15 cellular contexts compared by ENCODE assay signal in genomic region chr10:6135039-6135438, GRCh38. TPM values are rescaled to one million over a fixed set of nuclear protein-coding genes. Genes with fewer than 3 reads are reported as not detected.
DNase-seq lines count a peak whose midpoint lies in the region; ATAC-seq lines count a peak whose summit lies in the region.
"Had no signal": no experiment of that assay in that cellular context is flagged by ENCODE, and none has a peak within 500 bp of the region (broad histone marks: within the 10 kb centered on the region; RNA-seq: fewer than 3 reads in every experiment).

No MANE protein-coding gene starts in this region.

- CTCF ChIA-PET in CD4-positive, alpha-beta memory T cell (lab: Charles Lee; ENCODE audit: partially characterized antibody), result interaction anchor here (0.8 to 4.2 kb wide), 7 partner anchors 10 to 271 kb away, joined by 3 to 43 read pairs (median 3); no protein-coding TSS in a partner anchor

- POLR2A ChIA-PET in CD4-positive, alpha-beta memory T cell (lab: Charles Lee; ENCODE audit: partially characterized antibody), result interaction anchor here (0.8 to 3.4 kb wide), 10 partner anchors 9 to 213 kb away, joined by 3 to 15 read pairs (median 6); partner anchors contain the start of gene PFKFB3

- no peak overlapping the region for H3K27ac ChIP-seq in CD4-positive, alpha-beta memory T cell (ENCODE audit: low read depth, low read length)
- H3K27ac ChIP-seq: C4-2B, lower lobe of right lung, sigmoid colon had no signal

- H3K4me1 ChIP-seq in CD4-positive, alpha-beta memory T cell (ENCODE audit: insufficient read depth, low read length), result peaks cover 51% of the 10 kb centered on the region
- H3K4me1 ChIP-seq: sigmoid colon had no signal

- H3K36me3 Mint-ChIP-seq in CD4-positive, alpha-beta memory T cell, result peaks cover 0 to under 1% of the 10 kb centered on the region in 2 donors
- H3K36me3 Mint-ChIP-seq in activated T-helper 17 cell treated with anti-CD3 and anti-CD28 coated beads, Interleukin-2, amount 50 U/mL, for 72 hours (ENCODE audit: low read depth), result peaks cover 34% of the 10 kb centered on the region

- no peak overlapping the region for H3K4me3 ChIP-seq in CD4-positive, alpha-beta memory T cell (ENCODE audit: low read length in 2 of 2)
- H3K4me3 ChIP-seq: lower lobe of right lung, sigmoid colon had no signal

- H3K9me3 ChIP-seq in CD4-positive, alpha-beta memory T cell (ENCODE audit: control insufficient read depth in 1 of 2, low read length in 2 of 2), result no peaks in the 10 kb centered on the region
- H3K9me3 ChIP-seq: lower lobe of right lung, sigmoid colon had no signal

- peaks cover 0 to 2% (median 0%) of the 10 kb centered on the region in 8 donors for H3K9me3 Mint-ChIP-seq in CD4-positive, alpha-beta memory T cell
- H3K9me3 Mint-ChIP-seq in activated T-helper 17 cell treated with anti-CD3 and anti-CD28 coated beads, Interleukin-2, amount 50 U/mL, for 72 hours, result no peaks in the 10 kb centered on the region

- no peaks in the 10 kb centered on the region for H3K27me3 Mint-ChIP-seq in CD4-positive, alpha-beta memory T cell
- no peaks in the 10 kb centered on the region for H3K27me3 Mint-ChIP-seq in activated T-helper 17 cell treated with anti-CD3 and anti-CD28 coated beads, Interleukin-2, amount 50 U/mL, for 72 hours

- H3K4me3 Mint-ChIP-seq in CD4-positive, alpha-beta memory T cell, result peak overlapping the region; percentile 15 to 82 (median 74)
- H3K4me3 Mint-ChIP-seq in activated T-helper 17 cell treated with anti-CD3 and anti-CD28 coated beads, Interleukin-2, amount 50 U/mL, for 72 hours, result peak overlapping the region; percentile 90

- peak; percentile 50 for ATAC-seq in GM18502 (IDR thresholded peaks at IDR 0.05; ENCODE audit: poor library complexity, unreplicated experiment)
- ATAC-seq in HG03060 (IDR thresholded peaks at IDR 0.05; ENCODE audit: low read depth, unreplicated experiment), result peak; percentile 36
- no peak for ATAC-seq in activated T-helper 17 cell treated with anti-CD3 and anti-CD28 coated beads, Interleukin-2, amount 50 U/mL, for 72 hours (replicated peaks)
- ATAC-seq in HG03159 (IDR thresholded peaks at IDR 0.05; ENCODE audit: unreplicated experiment), result no peak
- ATAC-seq: lower lobe of right lung had no signal

- intact Hi-C loops in CD4-positive, alpha-beta memory T cell (cut with micrococcal nuclease), result no loop called here

- peak overlapping the region; percentile 78 to 95 (median 87) for H3K27ac Mint-ChIP-seq in CD4-positive, alpha-beta memory T cell
- peak overlapping the region; percentile 98 for H3K27ac Mint-ChIP-seq in activated T-helper 17 cell treated with anti-CD3 and anti-CD28 coated beads, Interleukin-2, amount 50 U/mL, for 72 hours

- H3K4me1 Mint-ChIP-seq in CD4-positive, alpha-beta memory T cell, result peaks cover 33 to 61% (median 48%) of the 10 kb centered on the region in 4 donors
- H3K4me1 Mint-ChIP-seq in activated T-helper 17 cell treated with anti-CD3 and anti-CD28 coated beads, Interleukin-2, amount 50 U/mL, for 72 hours, result peaks cover 39% of the 10 kb centered on the region

- no peaks in the 10 kb centered on the region for H3K27me3 ChIP-seq in CD4-positive, alpha-beta memory T cell (ENCODE audit: insufficient read depth, low read length)

- DNase-seq in CD4-positive, alpha-beta memory T cell, result peak; percentile 53 to 71 (median 67)
- DNase-seq in SKM-1 (lab: John Stamatoyannopoulos, UW; ENCODE audit: unreplicated experiment) (no peak), NCI-H2029 treated with DMSO at 0.1 percent for 48 hours (lab: John Stamatoyannopoulos, UW) (no peak), NCI-H2107 (lab: John Stamatoyannopoulos, UW) (no peak)
- DNase-seq: activated CD8-positive, alpha-beta memory T cell treated with anti-CD3 and anti-CD28 coated beads, Interleukin-2, amount 50 U/mL, for 48 hours; Karpas-422; lower lobe of right lung; NCI-H1694 treated with DMSO at 0.1 percent for 48 hours; SHP77 treated with DMSO at 0.1 percent for 48 hours had no signal

- H3K36me3 ChIP-seq in CD4-positive, alpha-beta memory T cell (ENCODE audit: insufficient read depth, low read length), result no peaks in the 10 kb centered on the region
- H3K36me3 ChIP-seq: lower lobe of right lung, sigmoid colon had no signal

RNA-seq across cellular contexts. Expression of gene RBM17, which starts 46.2 kb away (rescaled TPM):
- 100 to 1,000 TPM; 117 to 125 TPM for total RNA-seq in CD4-positive, alpha-beta memory T cell
- polyA plus RNA-seq in CD4-positive, alpha-beta memory T cell, result 100 to 1,000 TPM in 1 of 2 donors, 10 to 100 TPM in 1; 46.3 to 104 TPM
- 100 to 1,000 TPM; 157 to 253 TPM for total RNA-seq in activated T-helper 17 cell treated with anti-CD3 and anti-CD28 coated beads, Interleukin-2, amount 50 U/mL, for 72 hours

Comparison
In these comparisons a context has a peak if more than half of its experiments do, and no peak if none do; other contexts are left out.
1. DNase-seq: peak in CD4-positive, alpha-beta memory T cell (5 of 5); none in SKM-1 (single experiment), NCI-H2029 treated with DMSO at 0.1 percent for 48 hours (single experiment) and NCI-H2107 (single experiment).
2. ATAC-seq: peak in GM18502 (single experiment) and HG03060 (single experiment); none in activated T-helper 17 cell treated with anti-CD3 and anti-CD28 coated beads, Interleukin-2, amount 50 U/mL, for 72 hours (single experiment) and HG03159 (single experiment).